Comparison of ENCODE assay signal across 8 cellular contexts in genomic region chr12:121229879-121230537, GRCh38. TPM values are rescaled to one million over a fixed set of nuclear protein-coding genes. Genes with fewer than 3 reads are reported as not detected.
DNase-seq lines count a peak whose midpoint lies in the region; ATAC-seq and TF ChIP-seq lines count a peak whose summit lies in the region.
"Not testable (repeated sequence)": the region's sequence is repeated elsewhere in the genome, so short reads cannot be mapped to it uniquely, and the experiment has no call there.

No MANE protein-coding gene starts in this region.

- H3K36me3 ChIP-seq in GM23338 (ENCODE audit: insufficient read depth); smooth muscle cell (ENCODE audit: low read depth): not testable (repeated sequence)
- H3K36me3 ChIP-seq in left lung: peaks cover 0 to 84% of the 10 kb centered on the region in 2 donors

- not testable (repeated sequence) for H3K27me3 ChIP-seq in GM23338 (ENCODE audit: insufficient read depth); left lung; smooth muscle cell (ENCODE audit: low read depth)

- not testable (repeated sequence) for H3F3A ChIP-seq in GM23338 (replicated peaks; ENCODE audit: low read depth); smooth muscle cell (ENCODE audit: low read depth)

- not testable (repeated sequence) for H3K4me3 ChIP-seq in AG10803 (ENCODE audit: low read length); GM23338; left lung; smooth muscle cell

- not testable (repeated sequence) for H3K36me3 Mint-ChIP-seq in GM23338 (ENCODE audit: low read depth)
- peaks cover 83% of the 10 kb centered on the region for H3K36me3 Mint-ChIP-seq in activated T-helper 17 cell treated with anti-CD3 and anti-CD28 coated beads, Interleukin-2, amount 50 U/mL, for 72 hours (ENCODE audit: low read depth)

- not testable (repeated sequence) for H3K9me3 ChIP-seq in left lung; smooth muscle cell (replicated peaks; ENCODE audit: low read depth)

- not testable (repeated sequence) for H3K79me2 ChIP-seq in GM23338 (replicated peaks; ENCODE audit: insufficient read depth); smooth muscle cell (ENCODE audit: low read depth)

- H3K4me1 ChIP-seq in GM23338 (ENCODE audit: insufficient read depth); smooth muscle cell (ENCODE audit: low read depth): not testable (repeated sequence)
- peaks cover 0 to 11% of the 10 kb centered on the region in 2 donors for H3K4me1 ChIP-seq in left lung

- H3K4me1 Mint-ChIP-seq in GM23338; activated T-helper 17 cell treated with anti-CD3 and anti-CD28 coated beads, Interleukin-2, amount 50 U/mL, for 72 hours: not testable (repeated sequence)

- intact Hi-C loops in left lung (cut with DNase I): not testable (repeated sequence)

- TF ChIP-seq CTCF in AG10803 (conservative IDR thresholded peaks at IDR 0.05; ENCODE audit: low read length) (peak; percentile 86), GM23338 (conservative IDR thresholded peaks at IDR 0.05; ENCODE audit: low read depth in 2 of 2) (peak; percentile 93 to 95), left lung (IDR thresholded peaks at IDR 0.05) (peak; percentile 89 to 91), smooth muscle cell (IDR thresholded peaks at IDR 0.05; ENCODE audit: borderline replicate concordance, insufficient read depth, poor library complexity, severe bottlenecking) (peak; percentile 87)

- ATAC-seq in GM23338 (peak; percentile 90), left lung (peak; percentile 84)
- peak; percentile 79 for ATAC-seq in activated T-helper 17 cell treated with anti-CD3 and anti-CD28 coated beads, Interleukin-2, amount 50 U/mL, for 72 hours (replicated peaks)

- WGBS in smooth muscle cell (ENCODE audit: low lambda C conversion rate): 35% methylated on average over 19 of the region's 19 CpGs

- H3K9ac ChIP-seq in smooth muscle cell (ENCODE audit: low read depth): not testable (repeated sequence)

- H3K27ac ChIP-seq in GM23338 (ENCODE audit: low read depth); left lung: not testable (repeated sequence)
- H3K27ac ChIP-seq in smooth muscle cell (ENCODE audit: low read depth): peak overlapping the region; percentile 44

- not testable (repeated sequence) for H3K9me2 ChIP-seq in GM23338 (ENCODE audit: insufficient read depth)

- H3K27ac Mint-ChIP-seq in GM23338: peak overlapping the region; percentile 7; the same call in 1 of the 2 replicates
- H3K27ac Mint-ChIP-seq in activated T-helper 17 cell treated with anti-CD3 and anti-CD28 coated beads, Interleukin-2, amount 50 U/mL, for 72 hours: not testable (repeated sequence)

- H3K9me3 Mint-ChIP-seq in GM23338; activated T-helper 17 cell treated with anti-CD3 and anti-CD28 coated beads, Interleukin-2, amount 50 U/mL, for 72 hours: not testable (repeated sequence)

- H3K27me3 Mint-ChIP-seq in GM23338 (ENCODE audit: insufficient read depth, low read depth, poor library complexity); activated T-helper 17 cell treated with anti-CD3 and anti-CD28 coated beads, Interleukin-2, amount 50 U/mL, for 72 hours: not testable (repeated sequence)

- not testable (repeated sequence) for H3K4me3 Mint-ChIP-seq in GM23338; activated T-helper 17 cell treated with anti-CD3 and anti-CD28 coated beads, Interleukin-2, amount 50 U/mL, for 72 hours

- DNase-seq in AG10803 (ENCODE audit: low read depth) (peak; percentile 68), GM23338 (ENCODE audit: low spot score) (peak; percentile 97), NCI-H2029 treated with DMSO at 0.1 percent for 48 hours (lab: John Stamatoyannopoulos, UW) (peak; percentile 69), SW 1271 (lab: John Stamatoyannopoulos, UW) (peak; percentile 41 to 62), epidermal melanocyte (ENCODE audit: insufficient read length, low spot score) (peak; percentile 90), left lung (peak; percentile 74 to 87), smooth muscle cell (lab: John Stamatoyannopoulos, UW; ENCODE audit: unreplicated experiment) (peak; percentile 26)

- H2AFZ ChIP-seq in GM23338; smooth muscle cell (ENCODE audit: low read depth): not testable (repeated sequence)

- H3K4me2 ChIP-seq in GM23338 (0 out of 2 replicates have a peak overlapping the region, but pooled peaks have one; percentile 54), smooth muscle cell (peak overlapping the region; percentile 38)

- H4K20me1 ChIP-seq in GM23338 (replicated peaks; ENCODE audit: insufficient read depth); smooth muscle cell (ENCODE audit: low read depth): not testable (repeated sequence)

TF ChIP-seq in GM23338, 12 proteins besides CTCF, POLR2A, EP300 and RAD21:
- peak; percentile 39; the same call in 1 of the 2 replicates for TF ChIP-seq CREB1 (CRISPR knock-in tag; IDR thresholded peaks at IDR 0.05; ENCODE audit: low read depth)

RNA-seq across cellular contexts. Expression of gene P2RX4, which starts 20.1 kb away (rescaled TPM):
- 18.9 and 19.5 TPM in 2 replicates for total RNA-seq in GM23338 (2014; rRNA removed; shearing (Covaris generic))
- 5.6 and 5.9 TPM in 2 replicates for polyA plus RNA-seq in GM23338 (2016; fragmentation: Nextera tagmentation; extraction: Ambion mirVana)
- 10 to 100 TPM; 31.6 to 45.3 TPM for total RNA-seq in activated T-helper 17 cell treated with anti-CD3 and anti-CD28 coated beads, Interleukin-2, amount 50 U/mL, for 72 hours
- 10 to 100 TPM; 57.1 to 75.1 TPM for total RNA-seq in left lung
- total RNA-seq in smooth muscle cell: 18.1 and 32.2 TPM in 2 replicates
- polyA plus RNA-seq in smooth muscle cell: 16.8 and 20.6 TPM in 2 replicates

Comparison
In these comparisons a context has a peak if more than half of its experiments do, and no peak if none do; other contexts are left out.
1. DNase-seq: peak in every context shown above with its lines; median percentile 97 in GM23338; 90 in epidermal melanocyte; 80 in left lung; 69 in NCI-H2029 treated with DMSO at 0.1 percent for 48 hours; 68 in AG10803; 52 in SW 1271; 26 in smooth muscle cell.